In the genomic region with DNA sequence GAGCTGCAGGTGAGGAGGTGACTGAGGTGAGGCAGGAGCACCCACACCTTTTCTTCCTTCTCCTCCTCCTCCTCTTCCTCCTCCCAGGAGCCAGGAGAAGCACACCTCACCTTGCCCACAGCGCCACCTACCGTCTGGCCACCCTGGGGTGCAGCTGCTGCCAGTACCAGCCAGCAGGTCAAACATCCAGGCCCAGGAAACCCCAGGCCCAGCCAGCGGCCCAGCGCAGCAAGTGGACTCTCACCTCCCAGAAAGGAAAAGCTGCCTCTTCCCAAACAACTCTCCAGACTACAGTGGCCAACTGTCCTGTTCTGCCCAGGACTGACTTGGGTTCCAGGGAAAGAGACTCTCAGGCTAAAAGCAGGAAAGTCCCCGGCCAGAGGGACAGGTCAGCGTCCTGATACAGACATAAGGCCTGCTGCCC, we compare ENCODE assay signal across 8 cellular contexts. TPM values are rescaled to one million over a fixed set of nuclear protein-coding genes. Genes with fewer than 3 reads are reported as not detected.
DNase-seq lines count a peak whose midpoint lies in the region; ATAC-seq and TF ChIP-seq lines count a peak whose summit lies in the region.

No MANE protein-coding gene starts in this region.

- no peak for DNase-seq in CD14-positive monocyte (ENCODE audit: low spot score)
- DNase-seq in SHP77 (lab: John Stamatoyannopoulos, UW): peak; percentile 83 to 88
- peak in 1 of 2 donors; percentile 81 for DNase-seq in activated naive CD4-positive, alpha-beta T cell treated with anti-CD3 and anti-CD28 coated beads, Interleukin-2, amount 50 U/mL, for 72 hours (ENCODE audit: low spot score in 2 of 2)
- DNase-seq in right cardiac atrium: peak; percentile 70 to 92 (median 89)
- DNase-seq in stimulated activated CD4-positive, alpha-beta T cell treated with anti-CD3 and anti-CD28 coated beads, Interleukin-12 subunit alpha, Interleukin-12 subunit beta, amount 100 ng/mL, for 4 hours: peak; percentile 53
- no peak for DNase-seq in COR-L47 (lab: John Stamatoyannopoulos, UW)

- no peaks in the 10 kb centered on the region for H3K27me3 ChIP-seq in right cardiac atrium (ENCODE audit: control insufficient read depth, insufficient read depth)

- H3K36me3 ChIP-seq in HEK293 (ENCODE audit: control insufficient read depth in 2 of 2, insufficient read depth in 1 of 2, low read length in 2 of 2): no peaks in the 10 kb centered on the region; a peak in 1 of 3 replicates

- no peaks in the 10 kb centered on the region for H3K4me1 ChIP-seq in HEK293 (ENCODE audit: control insufficient read depth, insufficient read depth, low read length)
- peaks cover 26% of the 10 kb centered on the region for H3K4me1 ChIP-seq in right cardiac atrium (ENCODE audit: control insufficient read depth, insufficient read depth, low read length)

- no peak overlapping the region for H3K4me3 Mint-ChIP-seq in CD14-positive monocyte

- TF ChIP-seq CTCF in CD14-positive monocyte (IDR thresholded peaks at IDR 0.05): peak; percentile 63
- TF ChIP-seq CTCF in HEK293 (tag by site-specific recombination; IDR thresholded peaks at IDR 0.05): peak; percentile 81

- CTCF ChIA-PET in HEK293 (lab: Yijun Ruan, JAX): interaction anchor here (0.6 to 6.7 kb wide), 41 partner anchors 8 to 451 kb away, joined by 3 to 86 read pairs (median 4); partner anchors contain the start of gene RASD1

- H3K27ac Mint-ChIP-seq in CD14-positive monocyte: no peak overlapping the region
- no peak overlapping the region for H3K27ac Mint-ChIP-seq in activated naive CD4-positive, alpha-beta T cell treated with anti-CD3 and anti-CD28 coated beads, Interleukin-2, amount 50 U/mL, for 72 hours

- H3K4me3 ChIP-seq in HEK293 (ENCODE audit: low read depth, low read length) (no peak overlapping the region), right cardiac atrium (ENCODE audit: low read length) (no peak overlapping the region)

- 60% methylated on average over 6 of the region's 6 CpGs for WGBS in right cardiac atrium

- peaks cover 3 to 9% of the 10 kb centered on the region in 2 donors for H3K36me3 Mint-ChIP-seq in CD14-positive monocyte
- no peaks in the 10 kb centered on the region for H3K36me3 Mint-ChIP-seq in activated naive CD4-positive, alpha-beta T cell treated with anti-CD3 and anti-CD28 coated beads, Interleukin-2, amount 50 U/mL, for 72 hours

- H3K4me1 Mint-ChIP-seq in CD14-positive monocyte: no peaks in the 10 kb centered on the region

- POLR2A ChIA-PET in HEK293 (lab: Yijun Ruan, JAX): interaction anchor here (2.5 kb wide), 1 partner anchor 72 kb away, joined by 15 read pairs; the partner anchor contains the start of gene RASD1

- H3K9me3 ChIP-seq in HEK293 (ENCODE audit: control insufficient read depth, insufficient read depth, low read depth, low read length): no peaks in the 10 kb centered on the region
- no peaks in the 10 kb centered on the region for H3K9me3 ChIP-seq in right cardiac atrium (ENCODE audit: control insufficient read depth, low read length)

- H3K9me3 Mint-ChIP-seq in CD14-positive monocyte: no peaks in the 10 kb centered on the region
- no peaks in the 10 kb centered on the region for H3K9me3 Mint-ChIP-seq in activated naive CD4-positive, alpha-beta T cell treated with anti-CD3 and anti-CD28 coated beads, Interleukin-2, amount 50 U/mL, for 72 hours

- ATAC-seq in activated naive CD4-positive, alpha-beta T cell treated with anti-CD3 and anti-CD28 coated beads, Interleukin-2, amount 50 U/mL, for 72 hours: peak; percentile 54 to 55
- ATAC-seq in right cardiac atrium (peak in 1 of 2 donors; percentile 28), GM21786 (IDR thresholded peaks at IDR 0.05; ENCODE audit: unreplicated experiment) (no peak)

- no peaks in the 10 kb centered on the region for H3K27me3 Mint-ChIP-seq in CD14-positive monocyte (ENCODE audit: low read depth in 3 of 3)

- H3K27ac ChIP-seq in HEK293 (ENCODE audit: extremely low read depth, low read depth, low read length) (no peak overlapping the region), right cardiac atrium (ENCODE audit: low read length) (peak overlapping the region; percentile 53)

- intact Hi-C loops in CD14-positive monocyte (cut with micrococcal nuclease): loop anchor here in 1 of 2 donors (5.0 kb wide), 1 partner anchor 71 kb away; the partner anchor contains the start of gene RASD1
- intact Hi-C loops in right cardiac atrium (cut with DNase I): loop anchor here in 2 of 4 donors (5.0 kb wide), 2 partner anchors 71 to 211 kb away; partner anchors contain the start of gene RASD1 (in 2 of the 2)

TF ChIP-seq in HEK293, 187 proteins besides CTCF, POLR2A, EP300 and RAD21:
- TF ChIP-seq ZNF423 (tag by site-specific recombination; IDR thresholded peaks at IDR 0.05) (peak; percentile 41; the same call in 1 of the 2 replicates), ZEB2 (tag by site-specific recombination; IDR thresholded peaks at IDR 0.05) (peak; percentile 38; the same call in 1 of the 2 replicates), EGR2 (tag by site-specific recombination; IDR thresholded peaks at IDR 0.05; ENCODE audit: low read depth) (peak; percentile 11; the same call in 1 of the 2 replicates), ZNF2 (tag by site-specific recombination; IDR thresholded peaks at IDR 0.05) (peak; percentile 99), ZNF654 (tag by site-specific recombination; IDR thresholded peaks at IDR 0.05; ENCODE audit: low read depth) (peak; percentile 75), ZNF513 (tag by site-specific recombination; IDR thresholded peaks at IDR 0.05) (peak; percentile 95), ZNF169 (tag by site-specific recombination; IDR thresholded peaks at IDR 0.05) (no peak), ZNF174 (tag by site-specific recombination; IDR thresholded peaks at IDR 0.05) (no peak)

RNA-seq across cellular contexts. Expression of gene PEMT, which starts 22.7 kb away (rescaled TPM):
- polyA plus RNA-seq in CD14-positive monocyte (10 to 100 TPM; 38.4 to 41.0 TPM), right cardiac atrium (28.0 TPM)
- 10 to 100 TPM in 1 of 2 donors, 1 to 10 TPM in 1; 6.3 to 27.5 TPM for total RNA-seq in activated naive CD4-positive, alpha-beta T cell treated with anti-CD3 and anti-CD28 coated beads, Interleukin-2, amount 50 U/mL, for 72 hours
- 10 to 100 TPM; 18.4 to 28.5 (median 19.3) TPM for total RNA-seq in right cardiac atrium

Comparison
In these comparisons a context has a peak if more than half of its experiments do, and no peak if none do; other contexts are left out.
1. DNase-seq: peak in SHP77 (2 of 2), right cardiac atrium (3 of 3) and stimulated activated CD4-positive, alpha-beta T cell treated with anti-CD3 and anti-CD28 coated beads, Interleukin-12 subunit alpha, Interleukin-12 subunit beta, amount 100 ng/mL, for 4 hours (single experiment); none in CD14-positive monocyte (single experiment) and COR-L47 (single experiment).